Comparison of ENCODE assay signal across 8 cellular contexts in genomic region chr4:155954118-155954503, GRCh38. TPM values are rescaled to one million over a fixed set of nuclear protein-coding genes. Genes with fewer than 3 reads are reported as not detected.
A peak's percentile ranks its signal among the peaks of the same experiment; 100 is the strongest.
DNase-seq lines count a peak whose midpoint lies in the region; ATAC-seq and TF ChIP-seq lines count a peak whose summit lies in the region.

No MANE protein-coding gene starts in this region.

- no peaks in the 10 kb centered on the region for H3K27me3 ChIP-seq in adipocyte (replicated peaks; ENCODE audit: control insufficient read depth, insufficient read depth, low read length)
- no peaks in the 10 kb centered on the region for H3K27me3 ChIP-seq in suprapubic skin

- H3K4me3 ChIP-seq in adipocyte (ENCODE audit: low read length) (peak overlapping the region; percentile 98), suprapubic skin (peak overlapping the region; percentile 90)

- peak overlapping the region; percentile 99 for H3K27ac ChIP-seq in suprapubic skin

- H3K36me3 Mint-ChIP-seq in activated CD4-positive, alpha-beta T cell treated with anti-CD3 and anti-CD28 coated beads, Interleukin-2, amount 10 ng/mL, durations not matched to agents 24 days and 14 days (ENCODE audit: low read depth): no peaks in the 10 kb centered on the region

- intact Hi-C loops in activated CD4-positive, alpha-beta T cell treated with anti-CD3 and anti-CD28 coated beads, Interleukin-2, amount 10 ng/mL, durations not matched to agents 24 days and 14 days (cut with micrococcal nuclease): loop anchor here (5.0 kb wide), 2 partner anchors 577 to 1402 kb away; partner anchors contain the start of genes MAP9 and PLRG1
- intact Hi-C loops in left colon (cut with DNase I, micrococcal nuclease): loop anchor here in 1 of 2 donors (10.0 kb wide), 1 partner anchor 549 kb away; no protein-coding TSS in a partner anchor

- H3K9ac ChIP-seq in adipocyte (ENCODE audit: low read length): peak overlapping the region; percentile 100

- peaks cover 3% of the 10 kb centered on the region for H3K9me3 Mint-ChIP-seq in activated CD4-positive, alpha-beta T cell treated with anti-CD3 and anti-CD28 coated beads, Interleukin-2, amount 10 ng/mL, durations not matched to agents 24 days and 14 days

- peaks cover 11% of the 10 kb centered on the region for H3K4me1 Mint-ChIP-seq in activated CD4-positive, alpha-beta T cell treated with anti-CD3 and anti-CD28 coated beads, Interleukin-2, amount 10 ng/mL, durations not matched to agents 24 days and 14 days

- H3K4me1 ChIP-seq in adipocyte (ENCODE audit: control insufficient read depth, insufficient read depth, low read length): peaks cover 8% of the 10 kb centered on the region
- peaks cover 9% of the 10 kb centered on the region for H3K4me1 ChIP-seq in suprapubic skin

- ATAC-seq in left colon (peak; percentile 3), GM18870 (IDR thresholded peaks at IDR 0.05; ENCODE audit: unreplicated experiment) (no peak)

- no peak for DNase-seq in activated CD4-positive, alpha-beta T cell treated with anti-CD3 and anti-CD28 coated beads, Interleukin-2, amount 10 ng/mL, durations not matched to agents 24 days and 14 days
- no peak for DNase-seq in activated CD4-positive, alpha-beta T cell treated with anti-CD3 and anti-CD28 coated beads, Interleukin-2, amount 50 U/mL, for 4 hours
- DNase-seq in adipocyte (ENCODE audit: low read depth): no peak
- peak in 1 of 2 donors; percentile 11 for DNase-seq in left colon
- no peak for DNase-seq in suprapubic skin (ENCODE audit: low spot score in 2 of 2)
- no peak for DNase-seq in SW 1271 (lab: John Stamatoyannopoulos, UW)
- DNase-seq in NCI-H2171 treated with DMSO at 0.1 percent for 48 hours (lab: John Stamatoyannopoulos, UW): no peak

- H3K36me3 ChIP-seq in adipocyte (ENCODE audit: control insufficient read depth, insufficient read depth, low read length, severe bottlenecking): no peaks in the 10 kb centered on the region
- H3K36me3 ChIP-seq in suprapubic skin: no peaks in the 10 kb centered on the region

- no peak for TF ChIP-seq POLR2A in suprapubic skin (IDR thresholded peaks at IDR 0.05)

- 54% methylated on average over 8 of the region's 8 CpGs for WGBS in suprapubic skin

- no peak for TF ChIP-seq CTCF in suprapubic skin (IDR thresholded peaks at IDR 0.05)

- H3K27me3 Mint-ChIP-seq in activated CD4-positive, alpha-beta T cell treated with anti-CD3 and anti-CD28 coated beads, Interleukin-2, amount 10 ng/mL, durations not matched to agents 24 days and 14 days: no peaks in the 10 kb centered on the region

- no peak for TF ChIP-seq EP300 in suprapubic skin (IDR thresholded peaks at IDR 0.05)

- H3K27ac Mint-ChIP-seq in activated CD4-positive, alpha-beta T cell treated with anti-CD3 and anti-CD28 coated beads, Interleukin-2, amount 10 ng/mL, durations not matched to agents 24 days and 14 days: peak overlapping the region; percentile 99

- H3K9me3 ChIP-seq in adipocyte (ENCODE audit: control insufficient read depth, low read length) (no peaks in the 10 kb centered on the region), suprapubic skin (no peaks in the 10 kb centered on the region)

- peak overlapping the region; percentile 99 for H3K4me3 Mint-ChIP-seq in activated CD4-positive, alpha-beta T cell treated with anti-CD3 and anti-CD28 coated beads, Interleukin-2, amount 10 ng/mL, durations not matched to agents 24 days and 14 days

RNA-seq across cellular contexts. Expression of gene CTSO, which starts 0.4 kb away (rescaled TPM):
- total RNA-seq in activated CD4-positive, alpha-beta T cell treated with anti-CD3 and anti-CD28 coated beads, Interleukin-2, amount 10 ng/mL, durations not matched to agents 24 days and 14 days: 0.93 and 1.1 TPM in 2 replicates
- 10 to 100 TPM; 11.4 to 16.7 TPM for total RNA-seq in left colon
- 1 to 10 TPM; 5.7 to 8.0 (median 7.6) TPM for total RNA-seq in suprapubic skin

RNA-seq across cellular contexts. Expression of gene TDO2, which starts 50.6 kb away (rescaled TPM):
- not detected in 2 replicates for total RNA-seq in activated CD4-positive, alpha-beta T cell treated with anti-CD3 and anti-CD28 coated beads, Interleukin-2, amount 10 ng/mL, durations not matched to agents 24 days and 14 days
- under 1 TPM in 1 of 2 donors, not detected in 1; 0.67 TPM for total RNA-seq in left colon
- 1 to 10 TPM in 1 of 4 donors, not detected in 3; 2.3 TPM for total RNA-seq in suprapubic skin
